In the genomic region with DNA sequence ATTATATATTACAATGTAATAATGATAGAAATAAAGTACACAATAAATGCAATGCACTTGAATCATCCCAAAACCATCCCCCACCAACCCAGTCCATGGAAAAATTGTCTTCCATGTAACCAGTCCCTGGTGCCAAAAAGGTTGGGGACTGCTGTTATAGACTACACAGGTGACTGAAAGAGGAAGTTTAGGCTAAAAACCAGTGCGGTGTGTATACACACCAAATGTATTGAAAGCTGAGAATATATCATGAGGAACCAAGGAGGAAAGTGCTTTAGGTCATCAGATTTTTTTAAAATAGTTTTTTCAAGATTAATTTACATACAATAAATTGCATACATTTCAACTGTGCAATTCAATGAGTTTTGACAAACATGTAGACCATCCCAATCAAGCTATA, we compare ENCODE assay signal across 28 cellular contexts. TPM values are rescaled to one million over a fixed set of nuclear protein-coding genes. Genes with fewer than 3 reads are reported as not detected.
DNase-seq lines count a peak whose midpoint lies in the region; ATAC-seq, FAIRE-seq and TF ChIP-seq lines count a peak whose summit lies in the region.
"Had no signal": no experiment of that assay in that cellular context is flagged by ENCODE, and none has a peak within 500 bp of the region (broad histone marks: within the 10 kb centered on the region; RNA-seq: fewer than 3 reads in every experiment).

No MANE protein-coding gene starts in this region.

- intact Hi-C loops in natural killer cell (cut with micrococcal nuclease): no loop called here

- no peaks in the 10 kb centered on the region for H3K36me3 Mint-ChIP-seq in natural killer cell
- H3K36me3 Mint-ChIP-seq: activated naive CD8-positive, alpha-beta T cell treated with anti-CD3 and anti-CD28 coated beads, Interleukin-2, amount 10 ng/mL, durations not matched to agents 7 days and 5 days had no signal

- peak; percentile 71 for ATAC-seq in GM21723 (IDR thresholded peaks at IDR 0.05; ENCODE audit: unreplicated experiment)
- peak; percentile 53 for ATAC-seq in HG03108 (IDR thresholded peaks at IDR 0.05; ENCODE audit: unreplicated experiment)
- no peak for ATAC-seq in natural killer cell
- no peak for ATAC-seq in HG03571 (IDR thresholded peaks at IDR 0.05; ENCODE audit: unreplicated experiment)
- ATAC-seq: left cardiac atrium; naive thymus-derived CD8-positive, alpha-beta T cell; right lobe of liver; stimulated activated naive CD8-positive, alpha-beta T cell treated with anti-CD3 and anti-CD28 coated beads, Interleukin-15, amount 100 ng/mL, for 72 hours; T-helper 17 cell had no signal

- peaks cover 0 to 8% of the 10 kb centered on the region in 2 donors for H3K27me3 Mint-ChIP-seq in natural killer cell (ENCODE audit: low read depth in 2 of 2)
- H3K27me3 Mint-ChIP-seq: activated T-cell treated with anti-CD3 and anti-CD28 coated beads, Interleukin-2, amount 50 U/mL, for 24 hours; stimulated activated naive CD8-positive, alpha-beta T cell treated with anti-CD3 and anti-CD28 coated beads, Interleukin-15, amount 100 ng/mL, for 72 hours had no signal

- H3K9me3 Mint-ChIP-seq in natural killer cell: no peaks in the 10 kb centered on the region
- H3K9me3 Mint-ChIP-seq: activated naive CD8-positive, alpha-beta T cell treated with anti-CD3 and anti-CD28 coated beads, Interleukin-2, amount 10 ng/mL, durations not matched to agents 7 days and 5 days; activated T-cell treated with anti-CD3 and anti-CD28 coated beads, Interleukin-2, amount 50 U/mL, for 24 hours; immature natural killer cell; naive thymus-derived CD8-positive, alpha-beta T cell; stimulated activated naive CD8-positive, alpha-beta T cell treated with anti-CD3 and anti-CD28 coated beads, Interleukin-15, amount 100 ng/mL, for 72 hours had no signal

- no peak overlapping the region for H3K27ac Mint-ChIP-seq in natural killer cell
- H3K27ac Mint-ChIP-seq: activated naive CD8-positive, alpha-beta T cell treated with anti-CD3 and anti-CD28 coated beads, Interleukin-2, amount 10 ng/mL, durations not matched to agents 7 days and 5 days; activated T-cell treated with anti-CD3 and anti-CD28 coated beads, Interleukin-2, amount 50 U/mL, for 24 hours; immature natural killer cell; naive thymus-derived CD8-positive, alpha-beta T cell; stimulated activated naive CD8-positive, alpha-beta T cell treated with anti-CD3 and anti-CD28 coated beads, Interleukin-15, amount 100 ng/mL, for 72 hours; T-helper 17 cell had no signal

- peak; percentile 47 for FAIRE-seq in GM19239 (lab: Jason Lieb, UNC)
- FAIRE-seq: TTC549 had no signal

- no peak for DNase-seq in GM19239 (ENCODE audit: insufficient read length, low spot score)
- DNase-seq in RPMI8226: peak; percentile 56
- DNase-seq in DMS 273 treated with DMSO at 0.1 percent for 48 hours (lab: John Stamatoyannopoulos, UW): no peak
- no peak for DNase-seq in activated effector memory CD4-positive, alpha-beta T cell treated with Interleukin-2 at 50 U/mL for 16 hours
- DNase-seq in natural killer cell: no peak
- DNase-seq: activated gamma-delta T cell treated with Interleukin-2 at 50 U/mL for 16 hours; activated naive CD8-positive, alpha-beta T cell treated with anti-CD3 and anti-CD28 coated beads, Interleukin-2, amount 10 ng/mL, durations not matched to agents 7 days and 5 days; activated T-cell treated with anti-CD3 and anti-CD28 coated beads, Interleukin-2, amount 50 U/mL, for 24 hours; colonic mucosa; effector memory CD4-positive, alpha-beta T cell; immature natural killer cell; left cardiac atrium; naive thymus-derived CD8-positive, alpha-beta T cell; NCI-H1092 treated with DMSO at 0.1 percent for 48 hours; NCI-H1694 treated with DMSO at 0.1 percent for 48 hours; NCI-H446; NCI-H82; occipital lobe; OCI-M1; right lobe of liver; stimulated activated CD8-positive, alpha-beta memory T cell treated with anti-CD3 and anti-CD28 coated beads, Interleukin-4, amount 100 ng/mL, for 48 hours; stimulated activated naive CD8-positive, alpha-beta T cell treated with anti-CD3 and anti-CD28 coated beads, Interleukin-15, amount 100 ng/mL, for 72 hours; T-helper 17 cell had no signal

- no peak for TF ChIP-seq CTCF in natural killer cell (IDR thresholded peaks at IDR 0.05)

- no peaks in the 10 kb centered on the region for H3K4me1 Mint-ChIP-seq in natural killer cell
- H3K4me1 Mint-ChIP-seq: activated naive CD8-positive, alpha-beta T cell treated with anti-CD3 and anti-CD28 coated beads, Interleukin-2, amount 10 ng/mL, durations not matched to agents 7 days and 5 days; immature natural killer cell; naive thymus-derived CD8-positive, alpha-beta T cell; stimulated activated naive CD8-positive, alpha-beta T cell treated with anti-CD3 and anti-CD28 coated beads, Interleukin-15, amount 100 ng/mL, for 72 hours; T-helper 17 cell had no signal

- no peak overlapping the region for H3K4me3 Mint-ChIP-seq in natural killer cell
- H3K4me3 Mint-ChIP-seq: activated naive CD8-positive, alpha-beta T cell treated with anti-CD3 and anti-CD28 coated beads, Interleukin-2, amount 10 ng/mL, durations not matched to agents 7 days and 5 days; activated T-cell treated with anti-CD3 and anti-CD28 coated beads, Interleukin-2, amount 50 U/mL, for 24 hours; immature natural killer cell; naive thymus-derived CD8-positive, alpha-beta T cell; stimulated activated naive CD8-positive, alpha-beta T cell treated with anti-CD3 and anti-CD28 coated beads, Interleukin-15, amount 100 ng/mL, for 72 hours; T-helper 17 cell had no signal

RNA-seq across cellular contexts. Expression of gene C1D, which starts 20.5 kb away (rescaled TPM):
- 10 to 100 TPM; 21.5 to 30.3 (median 22.6) TPM for total RNA-seq in natural killer cell
- total RNA-seq: ascending aorta had no signal

Comparison
In these comparisons a context has a peak if more than half of its experiments do, and no peak if none do; other contexts are left out.
1. ATAC-seq: peak in GM21723 (single experiment) and HG03108 (single experiment); none in natural killer cell (0 of 3) and HG03571 (single experiment).